Comparison of ENCODE assay signal across 17 cellular contexts in the genomic region with DNA sequence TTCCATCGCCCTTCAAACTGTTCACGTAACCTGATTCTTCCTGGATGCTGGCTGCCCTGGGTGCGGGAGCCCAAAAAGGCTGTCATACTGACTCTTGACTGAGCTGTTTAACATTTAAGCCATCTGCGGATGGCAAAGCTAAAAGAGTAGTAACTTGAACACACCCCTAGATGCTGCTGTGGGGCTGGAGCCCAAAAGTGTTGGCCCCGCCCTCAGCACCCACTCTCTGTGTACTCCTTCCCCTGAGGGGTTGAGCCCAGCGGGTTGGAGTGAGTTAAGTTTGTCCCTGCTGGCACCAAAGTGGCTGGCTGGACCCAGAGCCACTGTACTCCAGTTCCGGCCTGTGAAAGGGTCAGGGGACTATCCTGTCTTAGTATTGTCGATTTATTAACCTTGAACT.
DNase-seq lines count a peak whose midpoint lies in the region; ATAC-seq and TF ChIP-seq lines count a peak whose summit lies in the region.
"Had no signal": no experiment of that assay in that cellular context is flagged by ENCODE, and none has a peak within 500 bp of the region (broad histone marks: within the 10 kb centered on the region; RNA-seq: fewer than 3 reads in every experiment).

No MANE protein-coding gene starts in this region.

- DNase-seq in NK-92 treated with Interleukin-12 subunit alpha and Interleukin-12 subunit beta, amount 100 ng/mL, for 24 hours (lab: John Stamatoyannopoulos, UW) = peak; percentile 3
- DNase-seq in NK-92 (lab: John Stamatoyannopoulos, UW; ENCODE audit: unreplicated experiment) = no peak
- peak; percentile 71 for DNase-seq in NCI-H2171 (lab: John Stamatoyannopoulos, UW)
- peak; percentile 59 for DNase-seq in UCSD-AML1 (lab: John Stamatoyannopoulos, UW; ENCODE audit: unreplicated experiment)
- DNase-seq in retina = no peak
- DNase-seq in GM13977 (ENCODE audit: low spot score) = no peak
- DNase-seq in NCI-H187 treated with DMSO at 0.1 percent for 48 hours (lab: John Stamatoyannopoulos, UW) = no peak
- DNase-seq: activated CD4-positive, alpha-beta T cell treated with anti-CD3 and anti-CD28 coated beads for 4 hours; activated CD8-positive, alpha-beta memory T cell treated with anti-CD3 and anti-CD28 coated beads, Interleukin-2, amount 50 U/mL, for 48 hours; activated naive CD4-positive, alpha-beta T cell; left colon; MV-4-11; NCI-H446; PC-9; right cardiac atrium; stimulated activated naive CD4-positive, alpha-beta T cell treated with Interleukin-2 at 50 U/mL for 16 hours had no signal

- TF ChIP-seq CTCF in GM13977 (IDR thresholded peaks at IDR 0.05; ENCODE audit: extremely low read depth, insufficient read depth, missing control alignments) = no peak

- in situ Hi-C loops in GM13977 (cut with MboI; ENCODE audit: low pct_unique_long_range_greater_than_20kb, low sequenced_read_pairs, unreplicated experiment) = no loop called here

- ATAC-seq in HG03439 (IDR thresholded peaks at IDR 0.05; ENCODE audit: unreplicated experiment) = no peak
- ATAC-seq: left colon, right cardiac atrium had no signal

Comparison
In these comparisons a context has a peak if more than half of its experiments do, and no peak if none do; other contexts are left out.
1. DNase-seq: peak in NK-92 treated with Interleukin-12 subunit alpha and Interleukin-12 subunit beta, amount 100 ng/mL, for 24 hours (single experiment), NCI-H2171 (single experiment) and UCSD-AML1 (single experiment); none in NK-92 (single experiment), retina (single experiment), GM13977 (single experiment) and NCI-H187 treated with DMSO at 0.1 percent for 48 hours (single experiment).